In genomic region chr1:43979528-43980254, GRCh38 we compare ENCODE assay signal across 8 cellular contexts. TPM values are rescaled to one million over a fixed set of nuclear protein-coding genes. Genes with fewer than 3 reads are reported as not detected.
DNase-seq lines count a peak whose midpoint lies in the region; ATAC-seq and TF ChIP-seq lines count a peak whose summit lies in the region.

No MANE protein-coding gene starts in this region.

- intact Hi-C loops in CD14-positive monocyte (cut with micrococcal nuclease) (loop anchor here in 1 of 2 donors (10.0 kb wide), 2 partner anchors 325 to 375 kb away; partner anchors contain the start of genes ERI3 and KDM4A), lower lobe of right lung (cut with DNase I) (no loop called here)
- intact Hi-C loops in dendritic cell treated with granulocyte-macrophage colony-stimulating factor and Interleukin-4, amounts not matched to agents 40 ng/mL and 50 ng/mL, for 4 days (cut with micrococcal nuclease), result no loop called here

- H3K36me3 Mint-ChIP-seq in CD14-positive monocyte, result peaks cover 31 to 32% of the 10 kb centered on the region in 2 donors
- H3K36me3 Mint-ChIP-seq in dendritic cell treated with granulocyte-macrophage colony-stimulating factor and Interleukin-4, amounts not matched to agents 40 ng/mL and 50 ng/mL, for 4 days (ENCODE audit: low read depth), result peaks cover 42% of the 10 kb centered on the region

- H3K9me3 Mint-ChIP-seq in CD14-positive monocyte, result peaks cover 0 to 2% (median 0%) of the 10 kb centered on the region in 7 donors
- H3K9me3 Mint-ChIP-seq in dendritic cell treated with granulocyte-macrophage colony-stimulating factor and Interleukin-4, amounts not matched to agents 40 ng/mL and 50 ng/mL, for 4 days, result no peaks in the 10 kb centered on the region

- WGBS in suprapubic skin, result 0% methylated on average over 5 of the region's 45 CpGs

- peaks cover 4 to 6% (median 4%) of the 10 kb centered on the region in 3 donors for H3K27me3 Mint-ChIP-seq in CD14-positive monocyte (ENCODE audit: low read depth in 3 of 3)
- peaks cover 2% of the 10 kb centered on the region for H3K27me3 Mint-ChIP-seq in dendritic cell treated with granulocyte-macrophage colony-stimulating factor and Interleukin-4, amounts not matched to agents 40 ng/mL and 50 ng/mL, for 4 days

- H3K27me3 ChIP-seq in HAP-1 (ENCODE audit: low read depth) (no peaks in the 10 kb centered on the region), lower lobe of right lung (ENCODE audit: low read depth) (no peaks in the 10 kb centered on the region), suprapubic skin (no peaks in the 10 kb centered on the region)

- H3K4me1 ChIP-seq in HAP-1 (peaks cover 34% of the 10 kb centered on the region), lower lobe of right lung (peaks cover 44% of the 10 kb centered on the region), suprapubic skin (peaks cover 57% of the 10 kb centered on the region)

- H3K4me3 ChIP-seq in HAP-1 (peak overlapping the region; percentile 54), SK-N-MC (peak overlapping the region; percentile 80), lower lobe of right lung (peak overlapping the region; percentile 80), suprapubic skin (peak overlapping the region; percentile 85)

- peak overlapping the region in 3 of 7 donors; percentile 15 to 37 (median 25) for H3K27ac Mint-ChIP-seq in CD14-positive monocyte
- H3K27ac Mint-ChIP-seq in dendritic cell treated with granulocyte-macrophage colony-stimulating factor and Interleukin-4, amounts not matched to agents 40 ng/mL and 50 ng/mL, for 4 days, result peak overlapping the region; percentile 23

- in situ Hi-C loops in HAP-1 (cut with MboI; ENCODE audit: low sequenced_read_pairs), result no loop called here

- TF ChIP-seq POLR2A in suprapubic skin (IDR thresholded peaks at IDR 0.05), result no peak

- TF ChIP-seq EP300 in suprapubic skin (IDR thresholded peaks at IDR 0.05), result no peak

- ATAC-seq in lower lobe of right lung (peak; percentile 9 to 34), GM18498 (IDR thresholded peaks at IDR 0.05; ENCODE audit: unreplicated experiment) (no peak)

- peak overlapping the region; percentile 84 to 87 for H3K4me3 Mint-ChIP-seq in CD14-positive monocyte
- H3K4me3 Mint-ChIP-seq in dendritic cell treated with granulocyte-macrophage colony-stimulating factor and Interleukin-4, amounts not matched to agents 40 ng/mL and 50 ng/mL, for 4 days, result peak overlapping the region; percentile 69

- peak overlapping the region; percentile 77 for H3K9ac ChIP-seq in SK-N-MC (ENCODE audit: insufficient read length)

- TF ChIP-seq CTCF in CD14-positive monocyte (IDR thresholded peaks at IDR 0.05) (no peak), lower lobe of right lung (IDR thresholded peaks at IDR 0.05) (no peak), suprapubic skin (IDR thresholded peaks at IDR 0.05) (no peak)

- H3K36me3 ChIP-seq in HAP-1 (replicated peaks) (peaks cover 43% of the 10 kb centered on the region), SK-N-MC (ENCODE audit: insufficient read depth, low read length) (peaks cover 36% of the 10 kb centered on the region), lower lobe of right lung (peaks cover 26% of the 10 kb centered on the region), suprapubic skin (peaks cover 16% of the 10 kb centered on the region)

- peaks cover 62% of the 10 kb centered on the region for H3K4me1 Mint-ChIP-seq in CD14-positive monocyte
- H3K4me1 Mint-ChIP-seq in dendritic cell treated with granulocyte-macrophage colony-stimulating factor and Interleukin-4, amounts not matched to agents 40 ng/mL and 50 ng/mL, for 4 days (ENCODE audit: low read depth), result peaks cover 64% of the 10 kb centered on the region

- H3K27ac ChIP-seq in SK-N-MC, result no peak overlapping the region
- peak overlapping the region; percentile 65 for H3K27ac ChIP-seq in lower lobe of right lung
- H3K27ac ChIP-seq in suprapubic skin, result peak overlapping the region; percentile 65

- H3K9me3 ChIP-seq in HAP-1 (no peaks in the 10 kb centered on the region), SK-N-MC (ENCODE audit: low read depth, low read length) (no peaks in the 10 kb centered on the region), lower lobe of right lung (no peaks in the 10 kb centered on the region), suprapubic skin (no peaks in the 10 kb centered on the region)

- DNase-seq in CD14-positive monocyte (ENCODE audit: low spot score), result no peak
- peak; percentile 22 to 69 for DNase-seq in HAP-1 (ENCODE audit: low spot score in 2 of 2)
- DNase-seq in SK-N-MC (ENCODE audit: low read depth, low spot score), result no peak
- DNase-seq in lower lobe of right lung, result no peak
- DNase-seq in suprapubic skin (ENCODE audit: low spot score in 2 of 2), result peak in 1 of 2 donors; percentile 83
- DNase-seq in NCI-H524 treated with DMSO at 0.1 percent for 48 hours (lab: John Stamatoyannopoulos, UW), result no peak

RNA-seq across cellular contexts. Expression of gene B4GALT2, which starts 0.7 kb away (rescaled TPM):
- under 1 TPM in 1 of 2 donors, not detected in 1; 0.30 TPM for polyA plus RNA-seq in CD14-positive monocyte
- total RNA-seq in lower lobe of right lung (17.3 TPM), suprapubic skin (10 to 100 TPM; 21.4 to 51.4 (median 41.0) TPM)

RNA-seq across cellular contexts. Expression of gene ATP6V0B, which starts 4.9 kb away (rescaled TPM):
- polyA plus RNA-seq in CD14-positive monocyte, result 1,000 to 10,000 TPM in 1 of 2 donors, 100 to 1,000 TPM in 1; 954 to 1,219 TPM
- 205 TPM for total RNA-seq in lower lobe of right lung
- 100 to 1,000 TPM in 3 of 4 donors, 10 to 100 TPM in 1; 95.2 to 193 (median 150) TPM for total RNA-seq in suprapubic skin

RNA-seq across cellular contexts. Expression of gene DPH2, which starts 9.9 kb away (rescaled TPM):
- 10 to 100 TPM; 13.0 to 14.1 TPM for polyA plus RNA-seq in CD14-positive monocyte
- 15.0 TPM for total RNA-seq in lower lobe of right lung
- total RNA-seq in suprapubic skin, result 10 to 100 TPM; 27.8 to 64.4 (median 39.8) TPM

RNA-seq across cellular contexts. Expression of gene CCDC24, which starts 11.7 kb away (rescaled TPM):
- 1 to 10 TPM; 1.1 to 1.9 TPM for polyA plus RNA-seq in CD14-positive monocyte
- total RNA-seq in lower lobe of right lung, result 10.7 TPM
- total RNA-seq in suprapubic skin, result 1 to 10 TPM; 1.6 to 7.8 (median 3.7) TPM

RNA-seq across cellular contexts. Expression of gene IPO13, which starts 32.9 kb away (rescaled TPM):
- polyA plus RNA-seq in CD14-positive monocyte, result 10 to 100 TPM; 10.1 to 10.6 TPM
- total RNA-seq in lower lobe of right lung (28.2 TPM), suprapubic skin (10 to 100 TPM; 30.8 to 41.0 (median 34.8) TPM)

Comparison
In these comparisons a context has a peak if more than half of its experiments do, and no peak if none do; other contexts are left out.
1. DNase-seq: peak in HAP-1 (2 of 2); none in CD14-positive monocyte (single experiment), SK-N-MC (single experiment), lower lobe of right lung (single experiment) and NCI-H524 treated with DMSO at 0.1 percent for 48 hours (single experiment).
2. Peak in every context shown above with its lines, with median percentiles within 50 percentile points of each other: H3K4me3 ChIP-seq.